Comparison of ENCODE assay signal across 11 cellular contexts in the genomic region with DNA sequence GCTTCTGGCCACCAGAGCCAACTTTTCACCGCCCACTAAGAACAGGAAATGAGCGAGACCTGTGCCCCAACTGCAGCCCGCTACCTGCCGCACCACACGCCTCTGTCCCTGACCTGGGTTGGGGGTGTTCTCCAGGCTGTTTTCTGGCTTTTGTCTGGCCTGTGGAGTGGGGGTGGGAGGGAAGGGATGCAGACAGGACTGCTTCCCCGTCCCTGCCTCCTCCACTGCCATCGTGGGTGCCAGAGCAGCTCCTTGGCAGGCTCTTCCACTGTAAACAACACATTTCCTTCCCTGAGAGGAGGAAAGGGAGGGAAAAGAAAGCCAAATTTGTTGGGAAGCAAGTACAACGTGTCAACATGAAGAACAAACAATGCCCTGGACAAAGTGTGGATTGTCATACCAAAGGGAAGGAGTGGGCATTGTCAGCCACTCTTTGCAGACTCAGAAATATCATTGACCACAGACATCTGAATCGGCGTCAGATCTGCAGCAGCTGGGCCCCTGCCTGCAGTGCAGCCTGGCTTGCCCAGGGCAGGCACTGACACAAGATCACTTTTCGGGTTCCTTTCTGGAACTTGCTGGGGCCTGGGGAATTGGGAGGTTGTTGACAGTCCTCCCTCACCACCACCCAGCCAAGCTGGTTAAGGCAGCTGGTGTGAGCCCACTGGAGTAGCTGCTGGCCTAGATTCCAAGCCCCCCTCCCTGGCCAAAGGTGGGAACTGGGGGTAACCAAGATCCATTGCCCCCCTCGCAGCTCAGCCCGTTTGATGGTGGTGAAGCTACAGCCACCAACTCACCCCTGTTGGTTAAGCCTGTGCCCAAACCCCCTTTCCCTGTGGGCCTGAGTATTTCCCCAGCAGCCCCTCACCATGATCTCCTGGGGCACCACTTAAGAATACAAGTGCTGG. TPM values are rescaled to one million over a fixed set of nuclear protein-coding genes. Genes with fewer than 3 reads are reported as not detected.
DNase-seq lines count a peak whose midpoint lies in the region; ATAC-seq and TF ChIP-seq lines count a peak whose summit lies in the region.
"Had no signal": no experiment of that assay in that cellular context is flagged by ENCODE, and none has a peak within 500 bp of the region (broad histone marks: within the 10 kb centered on the region; RNA-seq: fewer than 3 reads in every experiment).

No MANE protein-coding gene starts in this region.

- H3K27me3 Mint-ChIP-seq in brain: no peaks in the 10 kb centered on the region

- H3K9me3 ChIP-seq in IMR-90 (ENCODE audit: control insufficient read depth, insufficient read depth, low read length): no peaks in the 10 kb centered on the region
- no peaks in the 10 kb centered on the region for H3K9me3 ChIP-seq in lower lobe of right lung
- no peaks in the 10 kb centered on the region for H3K9me3 ChIP-seq in stomach smooth muscle (ENCODE audit: control insufficient read depth in 2 of 2, low read length in 2 of 2)
- H3K9me3 ChIP-seq: HAP-1 had no signal

- H4K5ac ChIP-seq in IMR-90 (ENCODE audit: low read depth, low read length): peak overlapping the region; percentile 66

- peak overlapping the region; percentile 52 for H3K18ac ChIP-seq in IMR-90 (ENCODE audit: low read depth, low read length)

- dilution Hi-C loops in IMR-90 (cut with HindIII; ENCODE audit: low sequenced_read_pairs, unreplicated experiment): no loop called here

- H2BK20ac ChIP-seq in IMR-90 (ENCODE audit: low read depth, low read length): peak overlapping the region; percentile 59

- peaks cover 4 to 28% of the 10 kb centered on the region in 2 experiments; a peak in 3 of 4 replicates for H3K79me1 ChIP-seq in IMR-90 (ENCODE audit: low read depth in 1 of 2, low read length in 2 of 2)

- peak overlapping the region; percentile 71 for H2BK120ac ChIP-seq in IMR-90 (ENCODE audit: low read depth, low read length)

- DNase-seq in IMR-90: peak; percentile 45
- peak; percentile 42 for DNase-seq in lower lobe of right lung
- DNase-seq in NCI-H2029 (lab: John Stamatoyannopoulos, UW): no peak
- DNase-seq: activated naive CD4-positive, alpha-beta T cell treated with Interleukin-2 at 50 U/mL for 16 hours; NCI-H1092 treated with DMSO at 0.1 percent for 48 hours had no signal

- H3K36me3 ChIP-seq in IMR-90 (ENCODE audit: control insufficient read depth, insufficient read depth, low read length): peaks cover 18% of the 10 kb centered on the region
- peaks cover 17% of the 10 kb centered on the region for H3K36me3 ChIP-seq in lower lobe of right lung
- H3K36me3 ChIP-seq in stomach smooth muscle (ENCODE audit: control insufficient read depth in 2 of 2, insufficient read depth in 2 of 2, low read length in 2 of 2): peaks cover 2 to 9% of the 10 kb centered on the region in 2 donors

- no peak for TF ChIP-seq POLR2A in IMR-90 (IDR thresholded peaks at IDR 0.05; ENCODE audit: low read depth, low read length)

- peak overlapping the region; percentile 56 for H3K4ac ChIP-seq in IMR-90 (ENCODE audit: low read depth, low read length)

- no peak overlapping the region for H3K4me3 ChIP-seq in IMR-90 (ENCODE audit: insufficient read depth, low read depth, low read length)
- H3K4me3 ChIP-seq in lower lobe of right lung: no peak overlapping the region
- peak overlapping the region in 1 of 2 donors; percentile 40 for H3K4me3 ChIP-seq in stomach smooth muscle (ENCODE audit: low read length in 2 of 2)
- H3K4me3 ChIP-seq: HAP-1 had no signal

- intact Hi-C loops in IMR-90 (cut with micrococcal nuclease): no loop called here
- intact Hi-C loops in lower lobe of right lung (cut with DNase I): no loop called here

- peaks cover 35% of the 10 kb centered on the region for H3K9me1 ChIP-seq in IMR-90 (ENCODE audit: insufficient read depth, low read length)

- H2BK5ac ChIP-seq in IMR-90 (ENCODE audit: low read depth, low read length, poor library complexity, severe bottlenecking): peak overlapping the region; percentile 27

- no peak for TF ChIP-seq CTCF in IMR-90 (conservative IDR thresholded peaks at IDR 0.05; ENCODE audit: low read depth, low read length)
- TF ChIP-seq CTCF in brain (conservative IDR thresholded peaks at IDR 0.05): no peak
- TF ChIP-seq CTCF in lower lobe of right lung (IDR thresholded peaks at IDR 0.05): no peak

- H2AFZ ChIP-seq in IMR-90 (replicated peaks; ENCODE audit: low read length, poor library complexity): peak overlapping the region; percentile 3

- ATAC-seq in IMR-90 (ENCODE audit: low read depth) (peak; percentile 25), lower lobe of right lung (peak; percentile 14 to 53), HG03354 (IDR thresholded peaks at IDR 0.05; ENCODE audit: poor library complexity, severe bottlenecking, unreplicated experiment) (no peak), GM21786 (IDR thresholded peaks at IDR 0.05; ENCODE audit: unreplicated experiment) (no peak), HG03442 (IDR thresholded peaks at IDR 0.05; ENCODE audit: unreplicated experiment) (no peak)

- peak overlapping the region in 4 of 5 experiments; percentile 89 to 98 (median 94) for H3K27ac Mint-ChIP-seq in brain

- H3K36me3 Mint-ChIP-seq in brain: peaks cover 10% of the 10 kb centered on the region

- H2AK5ac ChIP-seq in IMR-90 (ENCODE audit: low read depth, low read length): peak overlapping the region; percentile 86

- TF ChIP-seq RAD21 in IMR-90 (IDR thresholded peaks at IDR 0.05; ENCODE audit: low read length): no peak

- H3K4me2 ChIP-seq in IMR-90 (ENCODE audit: low read depth, low read length): peak overlapping the region; percentile 11; the same call in 1 of the 2 replicates

- BruUV-seq in IMR-90 (replicated peaks; lab: Mats Ljungman, UMichigan): no TSS peak

- H3K14ac ChIP-seq in IMR-90 (replicated peaks; ENCODE audit: low read depth, low read length): peak overlapping the region; percentile 47

- H4K8ac ChIP-seq in IMR-90 (ENCODE audit: low read depth in 2 of 2, low read length in 2 of 2): peak overlapping the region in 1 of 2 experiments; percentile 20; a peak in 2 of 4 replicates

- H3K4me3 Mint-ChIP-seq in brain: peak overlapping the region in 2 of 5 experiments; percentile 55 to 67

- no peaks in the 10 kb centered on the region for H4K20me1 ChIP-seq in IMR-90 (ENCODE audit: insufficient read depth, low read length)

- H2BK15ac ChIP-seq in IMR-90 (ENCODE audit: low read depth, low read length): no peak overlapping the region; the same call in 2 of the 3 replicates

- H3K56ac ChIP-seq in IMR-90 (ENCODE audit: extremely low read depth, insufficient read depth, low read length): no peak overlapping the region

- H3K9me3 Mint-ChIP-seq in brain: no peaks in the 10 kb centered on the region

- POLR2A ChIA-PET in IMR-90 (lab: Charles Lee; ENCODE audit: unreplicated experiment): interaction anchor here (0.5 kb wide), 1 partner anchor 25 kb away, joined by 3 read pairs; no protein-coding TSS in a partner anchor

- peak overlapping the region; percentile 31 for H3K23ac ChIP-seq in IMR-90 (ENCODE audit: low read depth, low read length)

- H3K27ac ChIP-seq in IMR-90 (ENCODE audit: insufficient read depth, low read length) (peak overlapping the region; percentile 24; the same call in 1 of the 2 replicates), lower lobe of right lung (peak overlapping the region; percentile 70), stomach smooth muscle (ENCODE audit: low read length) (peak overlapping the region; percentile 60)

- peaks cover 73% of the 10 kb centered on the region for H3K4me1 Mint-ChIP-seq in brain

- H2AK9ac ChIP-seq in IMR-90 (replicated peaks; ENCODE audit: low read depth, low read length, poor library complexity): peak overlapping the region; percentile 81

- in situ Hi-C loops in IMR-90 (cut with MboI; ENCODE audit: low sequenced_read_pairs): no loop called here

- H3K9ac ChIP-seq in IMR-90 (ENCODE audit: low read depth, low read length) (0 out of 2 replicates have a peak overlapping the region, but pooled peaks have one; percentile 9), stomach smooth muscle (ENCODE audit: low read length in 2 of 2) (no peak overlapping the region)

- 90% methylated on average over 2 of the region's 13 CpGs; no CpG with 5 or more reads in 1 of the 2 experiments for WGBS in IMR-90 (ENCODE audit: extremely low coverage in 2 of 2, insufficient read length in 1 of 2), 2 experiments

- CTCF ChIA-PET in IMR-90 (lab: Yijun Ruan, JAX): no interaction called here

- H3K4me1 ChIP-seq in IMR-90 (ENCODE audit: control insufficient read depth, insufficient read depth, low read length) (peaks cover 33% of the 10 kb centered on the region), lower lobe of right lung (peaks cover 69% of the 10 kb centered on the region), stomach smooth muscle (ENCODE audit: control insufficient read depth, insufficient read depth, low read length) (peaks cover 76% of the 10 kb centered on the region)
- H3K4me1 ChIP-seq: HAP-1 had no signal

- H4K91ac ChIP-seq in IMR-90 (ENCODE audit: insufficient read depth, low read depth, low read length): peak overlapping the region; percentile 53

- H3K27me3 ChIP-seq in IMR-90 (ENCODE audit: control insufficient read depth, insufficient read depth, low read length) (no peaks in the 10 kb centered on the region), lower lobe of right lung (ENCODE audit: low read depth) (no peaks in the 10 kb centered on the region), stomach smooth muscle (ENCODE audit: control insufficient read depth in 1 of 2, insufficient read depth in 2 of 2, low read length in 2 of 2) (no peaks in the 10 kb centered on the region)

TF ChIP-seq in IMR-90, 13 proteins besides CTCF, POLR2A, EP300 and RAD21 (continues in another document):
- no peak for TF ChIP-seq BHLHE40 (IDR thresholded peaks at IDR 0.05; ENCODE audit: low read depth, low read length)
- TF ChIP-seq CEBPB (IDR thresholded peaks at IDR 0.05; ENCODE audit: low read depth, low read length): no peak
- TF ChIP-seq SMC3 (IDR thresholded peaks at IDR 0.05; ENCODE audit: low read depth, low read length): no peak
- TF ChIP-seq MAZ (IDR thresholded peaks at IDR 0.05; ENCODE audit: borderline replicate concordance, low read depth, low read length): no peak
- no peak for TF ChIP-seq RCOR1 (IDR thresholded peaks at IDR 0.05; ENCODE audit: insufficient replicate concordance, low read length)
- TF ChIP-seq MAFK (IDR thresholded peaks at IDR 0.05; ENCODE audit: low read depth, low read length): no peak
- no peak for TF ChIP-seq MXI1 (IDR thresholded peaks at IDR 0.05; ENCODE audit: borderline replicate concordance, low read depth, low read length)
- TF ChIP-seq RFX5 (IDR thresholded peaks at IDR 0.05; ENCODE audit: low read depth, low read length): no peak
- TF ChIP-seq NFE2L2 (IDR thresholded peaks at IDR 0.05; ENCODE audit: low read depth, low read length): no peak
- no peak for TF ChIP-seq FOS (IDR thresholded peaks at IDR 0.05; ENCODE audit: low read depth, low read length)

RNA-seq across cellular contexts. Expression of a gene that starts 22.6 kb away (rescaled TPM):
- total RNA-seq in IMR-90 (2012; rRNA removed): 25.5 and 30.0 TPM in 2 replicates
- 124 and 126 TPM in 2 replicates for polyA plus RNA-seq in IMR-90 (2012; rRNA removed)
- polyA plus RNA-seq in IMR-90 (2012; cell fraction: cytosol; rRNA removed): 102 and 174 TPM in 2 replicates
- polyA plus RNA-seq in IMR-90 (2012; cell fraction: nucleus; rRNA removed; ENCODE audit: low replicate concordance): 82.9 and 135 TPM in 2 replicates
- polyA plus RNA-seq in brain (ENCODE audit: insufficient read depth, low read depth, low replicate concordance): 97.4 TPM
- total RNA-seq in lower lobe of right lung: 142 TPM

Comparison
In these comparisons a context has a peak if more than half of its experiments do, and no peak if none do; other contexts are left out.
1. ATAC-seq: peak in IMR-90 (single experiment) and lower lobe of right lung (2 of 2); none in HG03354 (single experiment), GM21786 (single experiment) and HG03442 (single experiment).
2. Peak in every context shown above with its lines, with median percentiles within 50 percentile points of each other: H3K27ac ChIP-seq.